16 cellular contexts compared by ENCODE assay signal in genomic region chr1:22708777-22709176, GRCh38.
"Had no signal": no experiment of that assay in that cellular context is flagged by ENCODE, and none has a peak within 500 bp of the region (broad histone marks: within the 10 kb centered on the region; RNA-seq: fewer than 3 reads in every experiment).

No MANE protein-coding gene starts in this region.

- H3K27ac ChIP-seq: adrenal gland, epithelial cell of prostate, gastrocnemius medialis, left lung, sigmoid colon, suprapubic skin, upper lobe of left lung had no signal

- ATAC-seq: activated CD4-positive, CD25-positive, alpha-beta regulatory T cell treated with anti-CD3 and anti-CD28 coated beads, Interleukin-2, amount 50 U/mL, for 24 hours; gastrocnemius medialis; left lung had no signal

- H3K9me3 ChIP-seq: adrenal gland, gastrocnemius medialis, left lung, sigmoid colon, suprapubic skin, upper lobe of left lung had no signal

- H3K36me3 ChIP-seq: adrenal gland, gastrocnemius medialis, left lung, sigmoid colon, suprapubic skin, upper lobe of left lung had no signal

- H3K27me3 ChIP-seq: adrenal gland had no signal

- H3K4me3 ChIP-seq: adrenal gland, gastrocnemius medialis, left lung, sigmoid colon, suprapubic skin, upper lobe of left lung had no signal

- DNase-seq: activated naive CD4-positive, alpha-beta T cell treated with anti-CD3 and anti-CD28 coated beads, Interleukin-2, amount 50 U/mL, for 16 hours; activated T-cell treated with anti-CD3 and anti-CD28 coated beads, Interleukin-2, amount 50 U/mL, for 1 hour; adrenal gland; caudate nucleus; cortex of kidney; effector memory CD4-positive, alpha-beta T cell; gastrocnemius medialis; islet precursor cell; left lung; sigmoid colon; stimulated activated naive CD4-positive, alpha-beta T cell; T-helper 2 cell; upper lobe of left lung had no signal

- H3K4me1 ChIP-seq: gastrocnemius medialis had no signal
